ENCODE assay signal across 28 cellular contexts in genomic region chr19:16688084-16688483, GRCh38.
"Had no signal": no experiment of that assay in that cellular context is flagged by ENCODE, and none has a peak within 500 bp of the region (broad histone marks: within the 10 kb centered on the region; RNA-seq: fewer than 3 reads in every experiment).

No MANE protein-coding gene starts in this region.

- H3K4me3 ChIP-seq: stomach, suprapubic skin, testis, thoracic aorta, thyroid gland, tibial artery, tibial nerve, transverse colon, upper lobe of left lung, upper lobe of right lung, uterus, vagina had no signal

- H3K4me1 Mint-ChIP-seq: stimulated activated effector memory CD8-positive, alpha-beta T cell treated with anti-CD3 and anti-CD28 coated beads, Interleukin-12 subunit alpha, Interleukin-12 subunit beta, amount 100 ng/mL, for 72 hours; stimulated activated memory B cell treated with anti-CD40 and anti-IgM and Interleukin-4, amounts not matched to agents 10 μg/mL and 1 μg/mL and 100 μg/mL, for 72 hours; stimulated activated naive B cell treated with anti-CD40 and anti-IgM and Interleukin-4, amounts not matched to agents 10 μg/mL and 1 μg/mL and 100 μg/mL, for 72 hours; stimulated activated naive CD8-positive, alpha-beta T cell treated with anti-CD3 and anti-CD28 coated beads, Interleukin-15, amount 100 ng/mL, for 72 hours had no signal

- H3K27ac ChIP-seq: stomach, suprapubic skin, testis, thoracic aorta, thyroid gland, tibial artery, tibial nerve, transverse colon, upper lobe of left lung, upper lobe of right lung, uterus, vagina had no signal

- DNase-seq: stimulated activated CD4-positive, alpha-beta T cell treated with anti-CD3 and anti-CD28 coated beads, Interleukin-2, amount 100 ng/mL, for 48 hours; stimulated activated CD4-positive, alpha-beta T cell treated with anti-CD3 and anti-CD28 coated beads, Interleukin-4, amount 100 ng/mL, for 1 hour; stimulated activated CD4-positive, alpha-beta T cell treated with anti-CD3 and anti-CD28 coated beads, Interleukin-4, amount 100 ng/mL, for 24 hours; stimulated activated CD4-positive, alpha-beta T cell treated with anti-CD3 and anti-CD28 coated beads, Interleukin-4, amount 100 ng/mL, for 4 hours; stimulated activated CD8-positive, alpha-beta memory T cell treated with anti-CD3 and anti-CD28 coated beads, Interleukin-4, amount 100 ng/mL, for 48 hours; stimulated activated naive B cell treated with anti-CD40 and anti-IgM and Interleukin-4, amounts not matched to agents 10 μg/mL and 1 μg/mL and 100 μg/mL, for 72 hours; stimulated activated naive CD4-positive, alpha-beta T cell; stimulated activated naive CD4-positive, alpha-beta T cell treated with Interleukin-2 at 50 U/mL for 16 hours; stimulated activated naive CD8-positive, alpha-beta T cell treated with anti-CD3 and anti-CD28 coated beads, Interleukin-15, amount 100 ng/mL, for 72 hours; stimulated activated naive CD8-positive, alpha-beta T cell treated with anti-CD3 and anti-CD28 coated beads, Interleukin-15, Interleukin-2, amounts not matched to agents 100 U/mL and 50 U/mL, for 24 hours; stomach; substantia nigra; testis; thyroid gland; tibial artery; transverse colon; upper lobe of right lung; uterus had no signal

- H3K27ac Mint-ChIP-seq: stimulated activated effector memory CD8-positive, alpha-beta T cell treated with anti-CD3 and anti-CD28 coated beads, Interleukin-12 subunit alpha, Interleukin-12 subunit beta, amount 100 ng/mL, for 72 hours; stimulated activated memory B cell treated with anti-CD40 and anti-IgM and Interleukin-4, amounts not matched to agents 10 μg/mL and 1 μg/mL and 100 μg/mL, for 72 hours; stimulated activated naive B cell treated with anti-CD40 and anti-IgM and Interleukin-4, amounts not matched to agents 10 μg/mL and 1 μg/mL and 100 μg/mL, for 72 hours; stimulated activated naive CD8-positive, alpha-beta T cell treated with anti-CD3 and anti-CD28 coated beads, Interleukin-15, amount 100 ng/mL, for 72 hours; stimulated activated naive CD8-positive, alpha-beta T cell treated with anti-CD3 and anti-CD28 coated beads, Interleukin-15, Interleukin-2, amounts not matched to agents 100 ng/mL and 50 ng/mL, for 24 hours; type B pancreatic cell had no signal

- H3K4me3 Mint-ChIP-seq: stimulated activated effector memory CD8-positive, alpha-beta T cell treated with anti-CD3 and anti-CD28 coated beads, Interleukin-12 subunit alpha, Interleukin-12 subunit beta, amount 100 ng/mL, for 72 hours; stimulated activated memory B cell treated with anti-CD40 and anti-IgM and Interleukin-4, amounts not matched to agents 10 μg/mL and 1 μg/mL and 100 μg/mL, for 72 hours; stimulated activated naive CD8-positive, alpha-beta T cell treated with anti-CD3 and anti-CD28 coated beads, Interleukin-15, amount 100 ng/mL, for 72 hours; stimulated activated naive CD8-positive, alpha-beta T cell treated with anti-CD3 and anti-CD28 coated beads, Interleukin-15, Interleukin-2, amounts not matched to agents 100 ng/mL and 50 ng/mL, for 24 hours; type B pancreatic cell had no signal

- H3K36me3 ChIP-seq: suprapubic skin, thoracic aorta, thyroid gland, tibial artery, transverse colon, upper lobe of left lung, upper lobe of right lung, uterus, vagina had no signal

- H3K4me1 ChIP-seq: suprapubic skin, testis, thyroid gland, tibial nerve, transverse colon, upper lobe of left lung, upper lobe of right lung, uterus, vagina had no signal

- FAIRE-seq: urothelium cell line had no signal

- H3K27me3 Mint-ChIP-seq: stimulated activated memory B cell treated with anti-CD40 and anti-IgM and Interleukin-4, amounts not matched to agents 10 μg/mL and 1 μg/mL and 100 μg/mL, for 72 hours; stimulated activated naive B cell treated with anti-CD40 and anti-IgM and Interleukin-4, amounts not matched to agents 10 μg/mL and 1 μg/mL and 100 μg/mL, for 72 hours; stimulated activated naive CD8-positive, alpha-beta T cell treated with anti-CD3 and anti-CD28 coated beads, Interleukin-15, amount 100 ng/mL, for 72 hours; stimulated activated naive CD8-positive, alpha-beta T cell treated with anti-CD3 and anti-CD28 coated beads, Interleukin-15, Interleukin-2, amounts not matched to agents 100 ng/mL and 50 ng/mL, for 24 hours; type B pancreatic cell had no signal

- H3K27me3 ChIP-seq: stomach, suprapubic skin, testis, thyroid gland, tibial artery, tibial nerve, transverse colon, upper lobe of left lung, upper lobe of right lung, uterus, vagina had no signal

- H3K9me3 Mint-ChIP-seq: stimulated activated effector memory CD8-positive, alpha-beta T cell treated with anti-CD3 and anti-CD28 coated beads, Interleukin-12 subunit alpha, Interleukin-12 subunit beta, amount 100 ng/mL, for 72 hours; stimulated activated naive CD8-positive, alpha-beta T cell treated with anti-CD3 and anti-CD28 coated beads, Interleukin-15, amount 100 ng/mL, for 72 hours; stimulated activated naive CD8-positive, alpha-beta T cell treated with anti-CD3 and anti-CD28 coated beads, Interleukin-15, Interleukin-2, amounts not matched to agents 100 ng/mL and 50 ng/mL, for 24 hours; type B pancreatic cell had no signal

- ATAC-seq: stimulated activated effector memory CD8-positive, alpha-beta T cell treated with anti-CD3 and anti-CD28 coated beads, Interleukin-12 subunit alpha, Interleukin-12 subunit beta, amount 100 ng/mL, for 72 hours; stimulated activated memory B cell treated with anti-CD40 and anti-IgM and Interleukin-4, amounts not matched to agents 10 μg/mL and 1 μg/mL and 100 μg/mL, for 72 hours; stimulated activated naive B cell treated with anti-CD40 and anti-IgM and Interleukin-4, amounts not matched to agents 10 μg/mL and 1 μg/mL and 100 μg/mL, for 72 hours; stimulated activated naive CD8-positive, alpha-beta T cell treated with anti-CD3 and anti-CD28 coated beads, Interleukin-15, amount 100 ng/mL, for 72 hours; stimulated activated naive CD8-positive, alpha-beta T cell treated with anti-CD3 and anti-CD28 coated beads, Interleukin-15, Interleukin-2, amounts not matched to agents 100 U/mL and 50 U/mL, for 24 hours; upper lobe of right lung had no signal

- H3K36me3 Mint-ChIP-seq: type B pancreatic cell had no signal

- H3K9me3 ChIP-seq: testis, thoracic aorta, thyroid gland, transverse colon, upper lobe of left lung, upper lobe of right lung, uterus, vagina had no signal
